21 cellular contexts compared by ENCODE assay signal in the genomic region with DNA sequence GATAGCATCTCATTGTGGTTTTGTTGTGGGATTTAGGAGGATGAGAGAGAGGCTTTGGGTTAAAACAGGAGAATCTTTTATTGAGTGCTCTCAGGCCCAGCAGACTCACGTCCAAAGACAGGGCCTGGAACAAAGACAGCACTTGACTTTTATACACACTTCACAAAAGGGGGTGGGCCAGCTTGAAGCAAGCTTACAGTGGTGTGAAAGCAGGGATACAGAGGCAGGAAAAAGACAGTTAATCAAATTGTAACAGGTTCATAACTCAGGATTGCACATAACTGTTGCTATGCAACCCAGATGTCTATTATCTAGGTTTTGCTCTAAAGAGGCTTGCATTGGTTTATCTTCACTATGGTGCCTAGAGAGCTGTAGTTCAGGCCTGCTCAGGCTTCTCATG. TPM values are rescaled to one million over a fixed set of nuclear protein-coding genes. Genes with fewer than 3 reads are reported as not detected.
A peak's percentile ranks its signal among the peaks of the same experiment; 100 is the strongest.
DNase-seq lines count a peak whose midpoint lies in the region; ATAC-seq and TF ChIP-seq lines count a peak whose summit lies in the region.
"Had no signal": no experiment of that assay in that cellular context is flagged by ENCODE, and none has a peak within 500 bp of the region (broad histone marks: within the 10 kb centered on the region; RNA-seq: fewer than 3 reads in every experiment).

No MANE protein-coding gene starts in this region.

- peaks cover 76% of the 10 kb centered on the region for H3K27me3 ChIP-seq in PC-9 (ENCODE audit: insufficient read depth, low read depth)
- H3K27me3 ChIP-seq: heart left ventricle, upper lobe of left lung had no signal

- H3K4me2 ChIP-seq in OCI-LY7 (ENCODE audit: low read length): peak overlapping the region; percentile 88
- no peak overlapping the region for H3K4me2 ChIP-seq in PC-9

- H3K9me3 ChIP-seq in OCI-LY7 (ENCODE audit: low read length) (peaks cover 17% of the 10 kb centered on the region; the same call in 1 of the 2 replicates), PC-9 (ENCODE audit: insufficient read depth, low read depth) (no peaks in the 10 kb centered on the region; the same call in 1 of the 2 replicates)
- H3K9me3 ChIP-seq: esophagus squamous epithelium, upper lobe of left lung had no signal

- no peaks in the 10 kb centered on the region for H3F3A ChIP-seq in PC-9 (ENCODE audit: insufficient read depth, low read depth)

- no peaks in the 10 kb centered on the region for H4K20me1 ChIP-seq in OCI-LY7 (ENCODE audit: insufficient read depth, low read length)
- H4K20me1 ChIP-seq in PC-9 (ENCODE audit: insufficient read depth): no peaks in the 10 kb centered on the region

- H3K4me3 ChIP-seq in OCI-LY7 (ENCODE audit: low read depth, low read length, poor library complexity, severe bottlenecking) (peak overlapping the region; percentile 70), PC-9 (no peak overlapping the region)
- H3K4me3 ChIP-seq: esophagus squamous epithelium, SK-N-MC, upper lobe of left lung had no signal

- peaks cover 77% of the 10 kb centered on the region for H3K4me1 Mint-ChIP-seq in stimulated activated naive CD8-positive, alpha-beta T cell treated with anti-CD3 and anti-CD28 coated beads, Interleukin-15, Interleukin-2, amounts not matched to agents 100 ng/mL and 50 ng/mL, for 24 hours (ENCODE audit: low read depth)
- H3K4me1 Mint-ChIP-seq in activated naive CD8-positive, alpha-beta T cell treated with anti-CD3 and anti-CD28 coated beads, Interleukin-2, amount 10 ng/mL, durations not matched to agents 7 days and 5 days: peaks cover 62% of the 10 kb centered on the region
- H3K4me1 Mint-ChIP-seq: H9 had no signal

- H3K9me3 Mint-ChIP-seq in stimulated activated naive CD8-positive, alpha-beta T cell treated with anti-CD3 and anti-CD28 coated beads, Interleukin-15, Interleukin-2, amounts not matched to agents 100 ng/mL and 50 ng/mL, for 24 hours: peaks cover 12% of the 10 kb centered on the region
- peaks cover 11% of the 10 kb centered on the region for H3K9me3 Mint-ChIP-seq in activated naive CD8-positive, alpha-beta T cell treated with anti-CD3 and anti-CD28 coated beads, Interleukin-2, amount 10 ng/mL, durations not matched to agents 7 days and 5 days

- H3K79me2 ChIP-seq in OCI-LY7 (ENCODE audit: insufficient read depth, low read depth, low read length): peaks cover 32% of the 10 kb centered on the region
- H3K79me2 ChIP-seq in PC-9 (ENCODE audit: low read depth): no peaks in the 10 kb centered on the region

- CTCF ChIA-PET in OCI-LY7 (lab: Charles Lee; ENCODE audit: unreplicated experiment) (no interaction called here), PC-9 (lab: Charles Lee) (no interaction called here)

- intact Hi-C loops in OCI-LY7 (cut with micrococcal nuclease; ENCODE audit: unreplicated experiment): no loop called here
- intact Hi-C loops in PC-9 (cut with micrococcal nuclease; ENCODE audit: unreplicated experiment): no loop called here

- no peak for ATAC-seq in stimulated activated naive CD8-positive, alpha-beta T cell treated with anti-CD3 and anti-CD28 coated beads, Interleukin-15, Interleukin-2, amounts not matched to agents 100 U/mL and 50 U/mL, for 24 hours
- ATAC-seq in activated naive CD8-positive, alpha-beta T cell treated with anti-CD3 and anti-CD28 coated beads, Interleukin-2, amount 10 ng/mL, durations not matched to agents 7 days and 5 days (ENCODE audit: low read depth): no peak
- ATAC-seq in GM19035 (IDR thresholded peaks at IDR 0.05; ENCODE audit: unreplicated experiment): no peak
- ATAC-seq in HG03521 (IDR thresholded peaks at IDR 0.05; ENCODE audit: unreplicated experiment): no peak
- ATAC-seq in GM19351 (IDR thresholded peaks at IDR 0.05; ENCODE audit: unreplicated experiment): no peak
- ATAC-seq: heart left ventricle, PC-3, WTC11 had no signal

- H3K27me3 Mint-ChIP-seq in stimulated activated naive CD8-positive, alpha-beta T cell treated with anti-CD3 and anti-CD28 coated beads, Interleukin-15, Interleukin-2, amounts not matched to agents 100 ng/mL and 50 ng/mL, for 24 hours: peaks cover 4% of the 10 kb centered on the region
- H3K27me3 Mint-ChIP-seq in activated naive CD8-positive, alpha-beta T cell treated with anti-CD3 and anti-CD28 coated beads, Interleukin-2, amount 10 ng/mL, durations not matched to agents 7 days and 5 days: no peaks in the 10 kb centered on the region

- H3K27ac Mint-ChIP-seq in stimulated activated naive CD8-positive, alpha-beta T cell treated with anti-CD3 and anti-CD28 coated beads, Interleukin-15, Interleukin-2, amounts not matched to agents 100 ng/mL and 50 ng/mL, for 24 hours: peak overlapping the region; percentile 89
- peak overlapping the region; percentile 85 for H3K27ac Mint-ChIP-seq in activated naive CD8-positive, alpha-beta T cell treated with anti-CD3 and anti-CD28 coated beads, Interleukin-2, amount 10 ng/mL, durations not matched to agents 7 days and 5 days
- H3K27ac Mint-ChIP-seq: H9, WTC11 had no signal

- peak overlapping the region; percentile 71 for H3K4me3 Mint-ChIP-seq in stimulated activated naive CD8-positive, alpha-beta T cell treated with anti-CD3 and anti-CD28 coated beads, Interleukin-15, Interleukin-2, amounts not matched to agents 100 ng/mL and 50 ng/mL, for 24 hours
- H3K4me3 Mint-ChIP-seq in activated naive CD8-positive, alpha-beta T cell treated with anti-CD3 and anti-CD28 coated beads, Interleukin-2, amount 10 ng/mL, durations not matched to agents 7 days and 5 days: peak overlapping the region; percentile 82
- H3K4me3 Mint-ChIP-seq: H9, WTC11 had no signal

- no peaks in the 10 kb centered on the region for H3K9me2 ChIP-seq in OCI-LY7 (ENCODE audit: insufficient read depth, low read length)
- no peaks in the 10 kb centered on the region for H3K9me2 ChIP-seq in PC-9 (ENCODE audit: insufficient read depth)

- no TSS peak for BruUV-seq in OCI-LY7 (replicated peaks; lab: Mats Ljungman, UMichigan)
- no TSS peak for BruUV-seq in PC-9 (replicated peaks; lab: Mats Ljungman, UMichigan)

- no peak for DNase-seq in stimulated activated naive CD8-positive, alpha-beta T cell treated with anti-CD3 and anti-CD28 coated beads, Interleukin-15, Interleukin-2, amounts not matched to agents 100 U/mL and 50 U/mL, for 24 hours
- DNase-seq in OCI-LY7 (ENCODE audit: low spot score): no peak
- no peak for DNase-seq in activated naive CD8-positive, alpha-beta T cell treated with anti-CD3 and anti-CD28 coated beads, Interleukin-2, amount 10 ng/mL, durations not matched to agents 7 days and 5 days
- no peak for DNase-seq in PC-9
- DNase-seq: AML-193, DMS79 treated with DMSO at 0.1 percent for 48 hours, esophagus squamous epithelium, H9, heart left ventricle, IMR-90, NCI-H1436 treated with DMSO at 0.1 percent for 48 hours, PC-3, upper lobe of left lung had no signal

- POLR2A ChIA-PET in OCI-LY7 (lab: Charles Lee): interaction anchor here (0.8 to 1.6 kb wide), 3 partner anchors 12 to 35 kb away, joined by 3 to 7 read pairs (median 4); no protein-coding TSS in a partner anchor
- POLR2A ChIA-PET in activated naive CD8-positive, alpha-beta T cell treated with anti-CD3 and anti-CD28 coated beads, Interleukin-2, amount 10 ng/mL, durations not matched to agents 7 days and 5 days (lab: Charles Lee): interaction anchor here (0.7 to 1.4 kb wide), 5 partner anchors 11 to 30 kb away, joined by 3 to 5 read pairs (median 3); no protein-coding TSS in a partner anchor
- POLR2A ChIA-PET in PC-9 (lab: Charles Lee; ENCODE audit: unreplicated experiment): no interaction called here

- H3K36me3 Mint-ChIP-seq in stimulated activated naive CD8-positive, alpha-beta T cell treated with anti-CD3 and anti-CD28 coated beads, Interleukin-15, Interleukin-2, amounts not matched to agents 100 ng/mL and 50 ng/mL, for 24 hours (ENCODE audit: low read depth): peaks cover 12% of the 10 kb centered on the region
- peaks cover 13% of the 10 kb centered on the region for H3K36me3 Mint-ChIP-seq in activated naive CD8-positive, alpha-beta T cell treated with anti-CD3 and anti-CD28 coated beads, Interleukin-2, amount 10 ng/mL, durations not matched to agents 7 days and 5 days

- no peak overlapping the region for H2AFZ ChIP-seq in OCI-LY7 (ENCODE audit: low read length)
- H2AFZ ChIP-seq in PC-9: no peak overlapping the region

- H3K27ac ChIP-seq in OCI-LY7 (ENCODE audit: low read depth, low read length, poor library complexity, severe bottlenecking) (peak overlapping the region; percentile 96), PC-9 (no peak overlapping the region)
- H3K27ac ChIP-seq: SK-N-MC had no signal

- H3K4me1 ChIP-seq in OCI-LY7 (ENCODE audit: insufficient read depth, low read length, poor library complexity, severe bottlenecking) (peaks cover 89% of the 10 kb centered on the region), PC-9 (replicated peaks; ENCODE audit: insufficient read depth) (no peaks in the 10 kb centered on the region)

- H3K36me3 ChIP-seq in OCI-LY7 (ENCODE audit: insufficient read depth, low read length) (peaks cover 22% of the 10 kb centered on the region), PC-9 (ENCODE audit: low read depth) (no peaks in the 10 kb centered on the region)
- H3K36me3 ChIP-seq: esophagus squamous epithelium, heart left ventricle, upper lobe of left lung had no signal

- no peak for TF ChIP-seq CTCF in OCI-LY7 (conservative IDR thresholded peaks at IDR 0.05; ENCODE audit: low read length)
- no peak for TF ChIP-seq CTCF in PC-9 (conservative IDR thresholded peaks at IDR 0.05)

RNA-seq across cellular contexts. Expression of gene CEACAM21, which starts 42.3 kb away (rescaled TPM):
- 25.9 and 40.8 TPM in 2 replicates for total RNA-seq in OCI-LY7 (2014; rRNA removed; shearing (Covaris generic))
- total RNA-seq in OCI-LY7 (2022) (52.5 and 56.0 TPM in 2 replicates), PC-9 (2021) (not detected in 2 replicates)
- total RNA-seq in activated naive CD8-positive, alpha-beta T cell treated with anti-CD3 and anti-CD28 coated beads, Interleukin-2, amount 10 ng/mL, durations not matched to agents 7 days and 5 days: 10 to 100 TPM; 75.4 to 75.5 TPM
- total RNA-seq: H9, IMR-90, NCI-H460, osteocyte, PC-3 had no signal

Comparison
In these comparisons a context has a peak if more than half of its experiments do, and no peak if none do; other contexts are left out.
1. RNA of gene CEACAM21, which starts 42.3 kb away (total RNA-seq): 75.4 to 75.5 TPM in activated naive CD8-positive, alpha-beta T cell treated with anti-CD3 and anti-CD28 coated beads, Interleukin-2, amount 10 ng/mL, durations not matched to agents 7 days and 5 days and 25.9 to 56.0 TPM in OCI-LY7; not detected in PC-9; every median in the first group is over 10 times any median in the second.